In the genomic region with DNA sequence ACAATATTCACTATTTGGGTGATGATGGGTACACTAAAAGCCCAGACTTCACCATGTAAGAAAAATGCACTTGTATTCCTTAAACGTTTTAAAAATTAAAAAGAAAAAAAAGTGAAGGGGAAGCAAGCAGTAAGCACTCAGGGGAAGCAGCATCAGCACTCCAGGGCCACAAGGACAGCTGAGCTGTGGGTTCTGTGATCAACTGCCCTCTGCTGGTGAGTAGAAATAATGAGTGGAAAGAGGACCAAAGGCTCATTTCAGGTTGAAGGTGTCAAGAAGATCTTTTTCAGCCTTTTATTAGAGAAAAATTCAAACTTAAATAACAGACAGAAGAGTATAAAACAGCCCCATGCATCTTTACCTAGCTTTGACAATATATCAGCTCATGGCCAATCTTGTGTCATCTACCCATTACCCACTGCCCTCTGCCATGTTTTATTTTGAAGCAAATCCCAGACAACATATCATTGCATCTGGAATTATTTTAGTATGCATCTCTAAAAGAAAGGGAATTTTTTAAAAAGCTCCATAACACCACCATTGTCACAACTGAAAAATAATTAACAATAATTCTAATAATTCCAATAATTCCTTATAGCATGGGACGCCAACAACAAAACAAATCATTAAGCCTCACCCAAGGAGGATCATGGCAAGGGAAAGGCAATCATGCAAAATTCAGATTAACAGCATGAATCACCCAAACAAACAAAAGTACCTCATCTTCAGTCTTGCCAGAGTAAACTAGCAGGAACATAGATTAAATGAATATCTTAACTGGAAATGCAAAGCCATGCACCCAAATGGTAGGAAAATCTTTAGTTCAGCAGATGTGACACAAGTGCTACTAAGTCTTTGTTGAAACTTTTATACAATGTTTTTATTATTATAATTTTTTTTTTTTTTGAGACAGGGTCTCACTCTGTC, we compare ENCODE assay signal across 8 cellular contexts. TPM values are rescaled to one million over a fixed set of nuclear protein-coding genes. Genes with fewer than 3 reads are reported as not detected.
DNase-seq lines count a peak whose midpoint lies in the region; ATAC-seq and TF ChIP-seq lines count a peak whose summit lies in the region.

No MANE protein-coding gene starts in this region.

- no peak overlapping the region for H3K4me3 ChIP-seq in HCT116 (replicated peaks in 1 of 2; ENCODE audit: low read depth in 1 of 2, low read length in 2 of 2)
- H3K4me3 ChIP-seq in esophagus squamous epithelium: no peak overlapping the region

- H3K9me3 ChIP-seq in HCT116 (ENCODE audit: control insufficient read depth in 1 of 2, insufficient read depth in 1 of 2, low read depth in 1 of 2, low read length in 2 of 2): no peaks in the 10 kb centered on the region
- peaks cover 0 to 8% (median 5%) of the 10 kb centered on the region in 3 donors for H3K9me3 ChIP-seq in esophagus squamous epithelium

- no peak for TF ChIP-seq POLR2A in HCT116 (IDR thresholded peaks at IDR 0.05; ENCODE audit: borderline replicate concordance, extremely low read depth, insufficient read depth, insufficient read length)
- TF ChIP-seq POLR2A in esophagus squamous epithelium (IDR thresholded peaks at IDR 0.05): no peak

- H3K4me1 ChIP-seq in HCT116 (ENCODE audit: control insufficient read depth in 1 of 2, insufficient read depth in 2 of 2, low read length in 2 of 2): no peaks in the 10 kb centered on the region
- H3K4me1 ChIP-seq in esophagus squamous epithelium: peaks cover 0 to 27% (median 0%) of the 10 kb centered on the region in 3 donors

- H3K9me2 ChIP-seq in HCT116 (ENCODE audit: insufficient read depth): no peaks in the 10 kb centered on the region

- TF ChIP-seq CTCF in HCT116 (IDR thresholded peaks at IDR 0.05 in 2 of 3, conservative IDR thresholded peaks at IDR 0.05 in 1 of 3; ENCODE audit: borderline replicate concordance in 1 of 3, insufficient read depth in 1 of 3, low read depth in 2 of 3, low read length in 2 of 3): peak; percentile 70 to 78 (median 72)
- TF ChIP-seq CTCF in esophagus squamous epithelium (IDR thresholded peaks at IDR 0.05): peak in 5 of 6 experiments; percentile 68 to 84 (median 79)

- H3K36me3 ChIP-seq in HCT116 (ENCODE audit: control insufficient read depth in 1 of 2, insufficient read depth in 2 of 2, low read length in 2 of 2) (peaks cover 14 to 35% of the 10 kb centered on the region in 2 experiments; a peak in 3 of 4 replicates), esophagus squamous epithelium (peaks cover 0 to 85% (median 4%) of the 10 kb centered on the region in 3 donors)

- H3K27me3 Mint-ChIP-seq in naive thymus-derived CD8-positive, alpha-beta T cell: no peaks in the 10 kb centered on the region

- BruUV-seq in HCT116 (replicated peaks; lab: Mats Ljungman, UMichigan): no TSS peak

- H4K20me1 ChIP-seq in HCT116 (ENCODE audit: insufficient read depth): no peaks in the 10 kb centered on the region

- RAD21 ChIA-PET in HCT116 (lab: Charles Lee; ENCODE audit: low non-redundant PET in 1 of 2, low total read pairs in 2 of 2, uncharacterized antibody in 2 of 2, unreplicated experiment in 2 of 2): no interaction called here

- H3K9me3 Mint-ChIP-seq in naive thymus-derived CD8-positive, alpha-beta T cell: peaks cover 0 to 31% (median 13%) of the 10 kb centered on the region in 9 donors

- peaks cover 48 to 92% (median 68%) of the 10 kb centered on the region in 3 donors for H3K36me3 Mint-ChIP-seq in naive thymus-derived CD8-positive, alpha-beta T cell

- H3K27me3 ChIP-seq in HCT116 (ENCODE audit: insufficient read depth, low read length): no peaks in the 10 kb centered on the region
- H3K27me3 ChIP-seq in esophagus squamous epithelium: no peaks in the 10 kb centered on the region

- H3K4me3 Mint-ChIP-seq in naive thymus-derived CD8-positive, alpha-beta T cell: no peak overlapping the region

- H3K27ac ChIP-seq in HCT116 (ENCODE audit: low read depth, low read length) (no peak overlapping the region), esophagus squamous epithelium (peak overlapping the region in 2 of 4 donors; percentile 55 to 59)

- DNase-seq in NCI-H1694 treated with DMSO at 0.1 percent for 48 hours (lab: John Stamatoyannopoulos, UW): peak; percentile 3
- no peak for DNase-seq in NCI-H1694 (lab: John Stamatoyannopoulos, UW)
- peak; percentile 35 for DNase-seq in HCT116 (ENCODE audit: low read depth, low spot score)
- DNase-seq in NCI-H226: peak; percentile 37
- DNase-seq in activated CD4-positive, alpha-beta T cell treated with anti-CD3 and anti-CD28 coated beads, Interleukin-2, amount 50 U/mL, for 1 hour: peak; percentile 15
- peak; percentile 3 for DNase-seq in esophagus squamous epithelium (lab: John Stamatoyannopoulos, UW)
- peak in 8 of 10 donors; percentile 16 to 75 (median 36) for DNase-seq in naive thymus-derived CD8-positive, alpha-beta T cell
- no peak for DNase-seq in retina

- ATAC-seq in HCT116: peak; percentile 88
- peak; percentile 72 to 78 for ATAC-seq in naive thymus-derived CD8-positive, alpha-beta T cell

- TF ChIP-seq RAD21 in HCT116 (IDR thresholded peaks at IDR 0.05; ENCODE audit: low read depth): peak; percentile 82

- peak overlapping the region in 1 of 10 donors; percentile 3 for H3K27ac Mint-ChIP-seq in naive thymus-derived CD8-positive, alpha-beta T cell

- 25 to 44% methylated on average over 2 of the region's 2 CpGs for WGBS in esophagus squamous epithelium, 2 donors

- no peak overlapping the region for H3K9ac ChIP-seq in HCT116 (ENCODE audit: low read length)

- POLR2A ChIA-PET in HCT116 (lab: Charles Lee): no interaction called here
- POLR2A ChIA-PET in naive thymus-derived CD8-positive, alpha-beta T cell (lab: Charles Lee): interaction anchor here (1.3 kb wide), 1 partner anchor 43 kb away, joined by 5 read pairs; a partner anchor contains a TSS

- peaks cover 3 to 11% (median 8%) of the 10 kb centered on the region in 4 donors for H3K4me1 Mint-ChIP-seq in naive thymus-derived CD8-positive, alpha-beta T cell

- no peak overlapping the region for H3K4me2 ChIP-seq in HCT116 (ENCODE audit: low read length)

- no peak overlapping the region for H2AFZ ChIP-seq in HCT116 (ENCODE audit: low read depth, low read length, poor library complexity, severe bottlenecking)

- H3K79me2 ChIP-seq in HCT116 (ENCODE audit: insufficient read depth, low read length): no peaks in the 10 kb centered on the region

- CTCF ChIA-PET in HCT116 (lab: Charles Lee): interaction anchor here (0.9 to 1.4 kb wide), 8 partner anchors 11 to 425 kb away, joined by 3 to 10 read pairs (median 4); a partner anchor contains a TSS

- intact Hi-C loops in HCT116 (cut with micrococcal nuclease) (loop anchor here (1.0 to 2.0 kb wide), 3 partner anchors 141 to 425 kb away; no protein-coding TSS in a partner anchor), esophagus squamous epithelium (cut with DNase I) (loop anchor here (10.0 kb wide), 1 partner anchor 429 kb away; no protein-coding TSS in a partner anchor)

TF ChIP-seq in HCT116, 20 proteins besides CTCF, POLR2A, EP300 and RAD21:
- TF ChIP-seq ELF1 (IDR thresholded peaks at IDR 0.05; ENCODE audit: borderline replicate concordance, low read depth) (no peak), YY1 (IDR thresholded peaks at IDR 0.05; ENCODE audit: extremely low read depth, insufficient replicate concordance, low read depth, low read length) (no peak), SP1 (IDR thresholded peaks at IDR 0.05; ENCODE audit: low read depth) (no peak), EZH2phosphoT487 (IDR thresholded peaks at IDR 0.05; ENCODE audit: borderline replicate concordance) (no peak), SRF (IDR thresholded peaks at IDR 0.05; ENCODE audit: low read depth) (no peak), JUND (IDR thresholded peaks at IDR 0.05) (no peak), SIN3A (IDR thresholded peaks at IDR 0.05; ENCODE audit: low read depth) (no peak), ZNF274 (IDR thresholded peaks at IDR 0.05; ENCODE audit: low read depth, low read length) (no peak), CEBPB (IDR thresholded peaks at IDR 0.05; ENCODE audit: low read depth) (no peak)
- TF ChIP-seq, protein P1, sequence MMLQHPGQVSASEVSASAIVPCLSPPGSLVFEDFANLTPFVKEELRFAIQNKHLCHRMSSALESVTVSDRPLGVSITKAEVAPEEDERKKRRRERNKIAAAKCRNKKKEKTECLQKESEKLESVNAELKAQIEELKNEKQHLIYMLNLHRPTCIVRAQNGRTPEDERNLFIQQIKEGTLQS (IDR thresholded peaks at IDR 0.05): no peak
- TF ChIP-seq, protein P2, sequence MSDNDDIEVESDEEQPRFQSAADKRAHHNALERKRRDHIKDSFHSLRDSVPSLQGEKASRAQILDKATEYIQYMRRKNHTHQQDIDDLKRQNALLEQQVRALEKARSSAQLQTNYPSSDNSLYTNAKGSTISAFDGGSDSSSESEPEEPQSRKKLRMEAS (IDR thresholded peaks at IDR 0.05): no peak
- TF ChIP-seq, protein P3, sequence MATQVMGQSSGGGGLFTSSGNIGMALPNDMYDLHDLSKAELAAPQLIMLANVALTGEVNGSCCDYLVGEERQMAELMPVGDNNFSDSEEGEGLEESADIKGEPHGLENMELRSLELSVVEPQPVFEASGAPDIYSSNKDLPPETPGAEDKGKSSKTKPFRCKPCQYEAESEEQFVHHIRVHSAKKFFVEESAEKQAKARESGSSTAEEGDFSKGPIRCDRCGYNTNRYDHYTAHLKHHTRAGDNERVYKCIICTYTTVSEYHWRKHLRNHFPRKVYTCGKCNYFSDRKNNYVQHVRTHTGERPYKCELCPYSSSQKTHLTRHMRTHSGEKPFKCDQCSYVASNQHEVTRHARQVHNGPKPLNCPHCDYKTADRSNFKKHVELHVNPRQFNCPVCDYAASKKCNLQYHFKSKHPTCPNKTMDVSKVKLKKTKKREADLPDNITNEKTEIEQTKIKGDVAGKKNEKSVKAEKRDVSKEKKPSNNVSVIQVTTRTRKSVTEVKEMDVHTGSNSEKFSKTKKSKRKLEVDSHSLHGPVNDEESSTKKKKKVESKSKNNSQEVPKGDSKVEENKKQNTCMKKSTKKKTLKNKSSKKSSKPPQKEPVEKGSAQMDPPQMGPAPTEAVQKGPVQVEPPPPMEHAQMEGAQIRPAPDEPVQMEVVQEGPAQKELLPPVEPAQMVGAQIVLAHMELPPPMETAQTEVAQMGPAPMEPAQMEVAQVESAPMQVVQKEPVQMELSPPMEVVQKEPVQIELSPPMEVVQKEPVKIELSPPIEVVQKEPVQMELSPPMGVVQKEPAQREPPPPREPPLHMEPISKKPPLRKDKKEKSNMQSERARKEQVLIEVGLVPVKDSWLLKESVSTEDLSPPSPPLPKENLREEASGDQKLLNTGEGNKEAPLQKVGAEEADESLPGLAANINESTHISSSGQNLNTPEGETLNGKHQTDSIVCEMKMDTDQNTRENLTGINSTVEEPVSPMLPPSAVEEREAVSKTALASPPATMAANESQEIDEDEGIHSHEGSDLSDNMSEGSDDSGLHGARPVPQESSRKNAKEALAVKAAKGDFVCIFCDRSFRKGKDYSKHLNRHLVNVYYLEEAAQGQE (IDR thresholded peaks at IDR 0.05; ENCODE audit: low read depth): no peak

RNA-seq across cellular contexts. Expression of a gene that starts 42.4 kb away (rescaled TPM):
- total RNA-seq in HCT116 (2021; ENCODE audit: unreplicated experiment): 17.9 TPM
- polyA plus RNA-seq in HCT116 (2012): 9.0 and 11.4 TPM in 2 replicates
- total RNA-seq in esophagus squamous epithelium: 10 to 100 TPM in 1 of 4 donors, 1 to 10 TPM in 3; 7.0 to 17.5 (median 9.5) TPM
- 10 to 100 TPM; 42.0 to 42.7 TPM for total RNA-seq in naive thymus-derived CD8-positive, alpha-beta T cell
- 10 to 100 TPM; 15.7 to 37.1 (median 21.3) TPM for polyA plus RNA-seq in naive thymus-derived CD8-positive, alpha-beta T cell

Comparison
In these comparisons a context has a peak if more than half of its experiments do, and no peak if none do; other contexts are left out.
1. DNase-seq: peak in NCI-H1694 treated with DMSO at 0.1 percent for 48 hours (single experiment), HCT116 (single experiment), NCI-H226 (single experiment), activated CD4-positive, alpha-beta T cell treated with anti-CD3 and anti-CD28 coated beads, Interleukin-2, amount 50 U/mL, for 1 hour (single experiment), esophagus squamous epithelium (single experiment) and naive thymus-derived CD8-positive, alpha-beta T cell (8 of 10); none in NCI-H1694 (single experiment) and retina (single experiment).